In genomic region chr12:12835378-12836145, GRCh38 we compare ENCODE assay signal across 13 cellular contexts. TPM values are rescaled to one million over a fixed set of nuclear protein-coding genes. Genes with fewer than 3 reads are reported as not detected.
DNase-seq lines count a peak whose midpoint lies in the region; ATAC-seq and TF ChIP-seq lines count a peak whose summit lies in the region.
"Had no signal": no experiment of that assay in that cellular context is flagged by ENCODE, and none has a peak within 500 bp of the region (broad histone marks: within the 10 kb centered on the region; RNA-seq: fewer than 3 reads in every experiment).

No MANE protein-coding gene starts in this region.

- WGBS in esophagus, 2 donors = 69 to 73% methylated on average over 7 of the region's 7 CpGs

- H3K79me2 ChIP-seq in OCI-LY1 (ENCODE audit: insufficient read depth, low read length) = no peaks in the 10 kb centered on the region

- ATAC-seq in omental fat pad (ENCODE audit: low FRiP score) (peak; percentile 50), GM18502 (IDR thresholded peaks at IDR 0.05; ENCODE audit: poor library complexity, unreplicated experiment) (no peak)

- TF ChIP-seq CTCF in OCI-LY1 (IDR thresholded peaks at IDR 0.05; ENCODE audit: low read length) = no peak
- TF ChIP-seq CTCF in omental fat pad (IDR thresholded peaks at IDR 0.05) = no peak

- 0 out of 2 replicates have a peak, but pooled peaks cover 3% of the 10 kb centered on the region for H3F3A ChIP-seq in OCI-LY1 (ENCODE audit: insufficient read depth, low read length)

- H3K9me3 ChIP-seq in OCI-LY1 (ENCODE audit: low read length) (peaks cover 7% of the 10 kb centered on the region), esophagus (ENCODE audit: control insufficient read depth in 2 of 2, insufficient read depth in 1 of 2, low read depth in 1 of 2, low read length in 1 of 2) (no peaks in the 10 kb centered on the region)
- H3K9me3 ChIP-seq: testis had no signal

- DNase-seq in Caki2 (ENCODE audit: low read depth) = peak; percentile 61
- DNase-seq in omental fat pad (ENCODE audit: low spot score) = no peak
- no peak for DNase-seq in NOMO-1 (lab: John Stamatoyannopoulos, UW; ENCODE audit: unreplicated experiment in 2 of 2)
- no peak for DNase-seq in DMS114 treated with DMSO at 0.1 percent for 48 hours (lab: John Stamatoyannopoulos, UW; ENCODE audit: unreplicated experiment)
- DNase-seq in activated CD4-positive, alpha-beta T cell treated with anti-CD3 and anti-CD28 coated beads, Interleukin-2, amount 50 U/mL, for 4 hours = no peak
- DNase-seq: NCI-H774; stimulated activated CD4-positive, alpha-beta T cell treated with anti-CD3 and anti-CD28 coated beads, Interleukin-2, amount 100 ng/mL, for 48 hours; testis had no signal

- H2AFZ ChIP-seq in OCI-LY1 (ENCODE audit: low read length) = no peak overlapping the region

- no peak overlapping the region for H3K9ac ChIP-seq in OCI-LY1 (ENCODE audit: low read length)

- H3K4me1 ChIP-seq in OCI-LY1 (ENCODE audit: insufficient read depth, low read length, severe bottlenecking) = peaks cover 14% of the 10 kb centered on the region
- H3K4me1 ChIP-seq in esophagus (ENCODE audit: control insufficient read depth in 2 of 2, insufficient read depth in 2 of 2, low read length in 1 of 2) = no peaks in the 10 kb centered on the region
- H3K4me1 ChIP-seq: testis had no signal

- no peaks in the 10 kb centered on the region for H3K9me2 ChIP-seq in OCI-LY1 (ENCODE audit: low read depth, low read length)

- H3K27me3 ChIP-seq in OCI-LY1 (ENCODE audit: insufficient read depth, low read length) (no peaks in the 10 kb centered on the region), esophagus (ENCODE audit: control insufficient read depth in 1 of 2, insufficient read depth in 2 of 2, low read length in 2 of 2) (no peaks in the 10 kb centered on the region)
- H3K27me3 ChIP-seq: testis had no signal

- peak overlapping the region; percentile 71 for H3K27ac ChIP-seq in OCI-LY1 (ENCODE audit: low read depth, low read length, poor library complexity, severe bottlenecking)
- H3K27ac ChIP-seq in esophagus (ENCODE audit: low read depth in 2 of 2, low read length in 1 of 2) = peak overlapping the region; percentile 45 to 72
- H3K27ac ChIP-seq: testis had no signal

- in situ Hi-C loops in Caki2 (cut with HindIII; ENCODE audit: low pct_unique_long_range_greater_than_20kb, low sequenced_read_pairs) = no loop called here

- peaks cover 33% of the 10 kb centered on the region for H3K36me3 ChIP-seq in OCI-LY1 (ENCODE audit: insufficient read depth, low read length)
- peaks cover 0 to 2% of the 10 kb centered on the region in 2 donors for H3K36me3 ChIP-seq in esophagus (ENCODE audit: control insufficient read depth in 2 of 2, insufficient read depth in 2 of 2, low read length in 1 of 2)

- H3K4me3 ChIP-seq in OCI-LY1 (ENCODE audit: low read depth, low read length, poor library complexity, severe bottlenecking) = no peak overlapping the region
- H3K4me3 ChIP-seq in esophagus (ENCODE audit: low read depth in 1 of 2, low read length in 2 of 2) = no peak overlapping the region
- H3K4me3 ChIP-seq: testis had no signal

- H4K20me1 ChIP-seq in OCI-LY1 (ENCODE audit: insufficient read depth, low read length) = no peaks in the 10 kb centered on the region

- H3K4me2 ChIP-seq in OCI-LY1 (ENCODE audit: low read length) = no peak overlapping the region

RNA-seq across cellular contexts. Expression of gene DDX47, which starts 22.4 kb away (rescaled TPM):
- total RNA-seq in Caki2 (2014; rRNA removed; shearing (Covaris generic); ENCODE audit: low replicate concordance) = 71.9 and 114 TPM in 2 replicates
- polyA plus RNA-seq in esophagus = 10 to 100 TPM; 17.7 to 33.4 TPM
- 10 to 100 TPM; 37.4 to 82.0 (median 51.1) TPM for total RNA-seq in omental fat pad

RNA-seq across cellular contexts. Expression of gene APOLD1, which starts 50.1 kb away (rescaled TPM):
- 5.1 and 8.4 TPM in 2 replicates for total RNA-seq in Caki2 (2014; rRNA removed; shearing (Covaris generic); ENCODE audit: low replicate concordance)
- 1 to 10 TPM in 1 of 2 donors, under 1 TPM in 1; 0.77 to 2.4 TPM for polyA plus RNA-seq in esophagus
- 100 to 1,000 TPM in 3 of 4 donors, 10 to 100 TPM in 1; 96.4 to 336 (median 119) TPM for total RNA-seq in omental fat pad

RNA-seq across cellular contexts. Expression of gene GPRC5A, which starts 55.8 kb away (rescaled TPM):
- 53.4 and 77.9 TPM in 2 replicates for total RNA-seq in Caki2 (2014; rRNA removed; shearing (Covaris generic); ENCODE audit: low replicate concordance)
- 10 to 100 TPM; 15.0 to 15.4 TPM for polyA plus RNA-seq in esophagus
- 100 to 1,000 TPM in 2 of 4 donors, 10 to 100 TPM in 2; 11.3 to 284 (median 88.4) TPM for total RNA-seq in omental fat pad
- total RNA-seq: activated T-helper 1 cell treated with anti-CD3 and anti-CD28 coated beads, Interleukin-12 subunit alpha, Interleukin-12 subunit beta, Interleukin-2, Interleukin-4 antibody, amounts not matched to agents 30 ng/mL and 10 ng/mL and 1 ng/mL, durations not matched to agents 14 hours and 24 hours and 36 hours; neural crest cell had no signal

Comparison
In these comparisons a context has a peak if more than half of its experiments do, and no peak if none do; other contexts are left out.
1. RNA of gene APOLD1, which starts 50.1 kb away (total RNA-seq): 96.4 to 336 TPM in omental fat pad; 5.1 to 8.4 TPM in Caki2; every median in the first group is over 10 times any median in the second.